In the genomic region with DNA sequence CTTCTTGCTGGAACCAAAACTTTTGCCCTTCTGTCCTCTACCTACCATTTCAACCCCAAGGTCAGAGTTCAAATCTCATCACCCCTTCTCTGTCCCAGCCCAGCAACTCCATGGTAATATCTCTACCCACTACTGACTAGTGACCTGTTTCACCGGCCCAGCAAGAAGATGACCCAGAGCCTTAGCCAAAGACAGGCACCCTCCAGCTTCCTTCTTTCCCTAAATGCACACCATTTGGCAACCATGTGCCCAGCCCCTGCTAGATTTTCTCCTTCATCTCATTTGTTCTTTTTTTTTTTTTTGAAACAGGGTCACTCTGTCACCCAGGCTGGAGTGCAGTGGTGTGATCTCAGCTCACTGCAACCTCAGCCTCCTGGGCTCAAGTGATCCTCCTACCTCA, we compare ENCODE assay signal across 10 cellular contexts. TPM values are rescaled to one million over a fixed set of nuclear protein-coding genes. Genes with fewer than 3 reads are reported as not detected.
A peak's percentile ranks its signal among the peaks of the same experiment; 100 is the strongest.
DNase-seq lines count a peak whose midpoint lies in the region; ATAC-seq and TF ChIP-seq lines count a peak whose summit lies in the region.
"Had no signal": no experiment of that assay in that cellular context is flagged by ENCODE, and none has a peak within 500 bp of the region (broad histone marks: within the 10 kb centered on the region; RNA-seq: fewer than 3 reads in every experiment).

No MANE protein-coding gene starts in this region.

- TF ChIP-seq CTCF in hepatocyte (IDR thresholded peaks at IDR 0.05; ENCODE audit: poor library complexity) (no peak), WTC11 (IDR thresholded peaks at IDR 0.05) (no peak)

- H3K4me2 ChIP-seq in hepatocyte = no peak overlapping the region

- no peak for DNase-seq in activated CD4-positive, alpha-beta T cell treated with anti-CD3 and anti-CD28 coated beads, Interleukin-2, amount 10 ng/mL, durations not matched to agents 24 days and 14 days
- no peak for DNase-seq in activated CD4-positive, alpha-beta T cell treated with anti-CD3 and anti-CD28 coated beads for 4 hours
- DNase-seq in activated CD4-positive, alpha-beta memory T cell treated with anti-CD3 and anti-CD28 coated beads for 36 hours = no peak
- DNase-seq in hepatocyte (ENCODE audit: low spot score) (no peak), SHP77 (lab: John Stamatoyannopoulos, UW) (no peak), WTC11 (ENCODE audit: low spot score) (no peak)
- DNase-seq in stimulated activated naive CD8-positive, alpha-beta T cell treated with anti-CD3 and anti-CD28 coated beads, Interleukin-15, amount 100 ng/mL, for 72 hours = no peak
- no peak for DNase-seq in NK-92 treated with Interleukin-12 subunit alpha and Interleukin-12 subunit beta, amount 100 ng/mL, for 24 hours (lab: John Stamatoyannopoulos, UW)
- DNase-seq: NCI-H2081, SJCRH30 had no signal

- POLR2A ChIA-PET in activated CD4-positive, alpha-beta memory T cell treated with anti-CD3 and anti-CD28 coated beads for 36 hours (lab: Charles Lee) = interaction anchor here (1.7 kb wide), 1 partner anchor 15 kb away, joined by 7 read pairs; no protein-coding TSS in a partner anchor
- POLR2A ChIA-PET in WTC11 (lab: Charles Lee) = interaction anchor here (1.3 kb wide), 1 partner anchor 61 kb away, joined by 3 read pairs; no protein-coding TSS in a partner anchor

- peak overlapping the region; percentile 91 for H3K27ac Mint-ChIP-seq in activated CD4-positive, alpha-beta T cell treated with anti-CD3 and anti-CD28 coated beads, Interleukin-2, amount 10 ng/mL, durations not matched to agents 24 days and 14 days
- H3K27ac Mint-ChIP-seq in activated CD4-positive, alpha-beta memory T cell treated with anti-CD3 and anti-CD28 coated beads for 36 hours = peak overlapping the region; percentile 91
- H3K27ac Mint-ChIP-seq in stimulated activated naive CD8-positive, alpha-beta T cell treated with anti-CD3 and anti-CD28 coated beads, Interleukin-15, amount 100 ng/mL, for 72 hours = peak overlapping the region; percentile 97 to 98
- H3K27ac Mint-ChIP-seq in WTC11 = no peak overlapping the region; the same call in 1 of the 2 replicates

- H3K79me2 ChIP-seq in hepatocyte = peaks cover 71% of the 10 kb centered on the region

- peaks cover 14% of the 10 kb centered on the region for H3K4me1 ChIP-seq in hepatocyte (ENCODE audit: insufficient read depth)

- H3K9me3 Mint-ChIP-seq in activated CD4-positive, alpha-beta T cell treated with anti-CD3 and anti-CD28 coated beads, Interleukin-2, amount 10 ng/mL, durations not matched to agents 24 days and 14 days = no peaks in the 10 kb centered on the region
- H3K9me3 Mint-ChIP-seq in activated CD4-positive, alpha-beta memory T cell treated with anti-CD3 and anti-CD28 coated beads for 36 hours = no peaks in the 10 kb centered on the region
- H3K9me3 Mint-ChIP-seq in stimulated activated naive CD8-positive, alpha-beta T cell treated with anti-CD3 and anti-CD28 coated beads, Interleukin-15, amount 100 ng/mL, for 72 hours = no peaks in the 10 kb centered on the region
- H3K9me3 Mint-ChIP-seq in WTC11 = no peaks in the 10 kb centered on the region

- peak overlapping the region; percentile 61 for H3K4me3 Mint-ChIP-seq in activated CD4-positive, alpha-beta T cell treated with anti-CD3 and anti-CD28 coated beads, Interleukin-2, amount 10 ng/mL, durations not matched to agents 24 days and 14 days
- peak overlapping the region; percentile 24 for H3K4me3 Mint-ChIP-seq in activated CD4-positive, alpha-beta memory T cell treated with anti-CD3 and anti-CD28 coated beads for 36 hours
- H3K4me3 Mint-ChIP-seq in stimulated activated naive CD8-positive, alpha-beta T cell treated with anti-CD3 and anti-CD28 coated beads, Interleukin-15, amount 100 ng/mL, for 72 hours = peak overlapping the region; percentile 75 to 78
- no peak overlapping the region for H3K4me3 Mint-ChIP-seq in WTC11

- no peaks in the 10 kb centered on the region for H4K20me1 ChIP-seq in hepatocyte (ENCODE audit: insufficient read depth, poor library complexity, severe bottlenecking)

- intact Hi-C loops in activated CD4-positive, alpha-beta T cell treated with anti-CD3 and anti-CD28 coated beads, Interleukin-2, amount 10 ng/mL, durations not matched to agents 24 days and 14 days (cut with micrococcal nuclease) = no loop called here
- intact Hi-C loops in activated CD4-positive, alpha-beta memory T cell treated with anti-CD3 and anti-CD28 coated beads for 36 hours (cut with micrococcal nuclease) = no loop called here

- H3K27ac ChIP-seq in hepatocyte = peak overlapping the region; percentile 52
- H3K27ac ChIP-seq: SJCRH30 had no signal

- peaks cover 50% of the 10 kb centered on the region for H3K4me1 Mint-ChIP-seq in activated CD4-positive, alpha-beta T cell treated with anti-CD3 and anti-CD28 coated beads, Interleukin-2, amount 10 ng/mL, durations not matched to agents 24 days and 14 days
- H3K4me1 Mint-ChIP-seq in activated CD4-positive, alpha-beta memory T cell treated with anti-CD3 and anti-CD28 coated beads for 36 hours (ENCODE audit: low read depth) = peaks cover 59% of the 10 kb centered on the region
- peaks cover 75% of the 10 kb centered on the region for H3K4me1 Mint-ChIP-seq in stimulated activated naive CD8-positive, alpha-beta T cell treated with anti-CD3 and anti-CD28 coated beads, Interleukin-15, amount 100 ng/mL, for 72 hours
- peaks cover 51% of the 10 kb centered on the region for H3K4me1 Mint-ChIP-seq in WTC11

- no peaks in the 10 kb centered on the region for H3K27me3 Mint-ChIP-seq in activated CD4-positive, alpha-beta T cell treated with anti-CD3 and anti-CD28 coated beads, Interleukin-2, amount 10 ng/mL, durations not matched to agents 24 days and 14 days
- H3K27me3 Mint-ChIP-seq in activated CD4-positive, alpha-beta memory T cell treated with anti-CD3 and anti-CD28 coated beads for 36 hours = no peaks in the 10 kb centered on the region
- no peaks in the 10 kb centered on the region for H3K27me3 Mint-ChIP-seq in stimulated activated naive CD8-positive, alpha-beta T cell treated with anti-CD3 and anti-CD28 coated beads, Interleukin-15, amount 100 ng/mL, for 72 hours
- H3K27me3 Mint-ChIP-seq in WTC11 (ENCODE audit: low read depth) = no peaks in the 10 kb centered on the region

- no peaks in the 10 kb centered on the region for H3K36me3 ChIP-seq in hepatocyte (replicated peaks; ENCODE audit: insufficient read depth, low read depth)
- H3K36me3 ChIP-seq: SJCRH30 had no signal

- H3K9me2 ChIP-seq in hepatocyte (replicated peaks; ENCODE audit: insufficient read depth) = no peaks in the 10 kb centered on the region

- 92% methylated on average over 1 of the region's 1 CpG for WGBS in hepatocyte (ENCODE audit: low lambda C conversion rate, missing lambda C conversion rate)

- no peak for ATAC-seq in stimulated activated naive CD8-positive, alpha-beta T cell treated with anti-CD3 and anti-CD28 coated beads, Interleukin-15, amount 100 ng/mL, for 72 hours
- no peak for ATAC-seq in WTC11

- no peak overlapping the region for H3K4me3 ChIP-seq in hepatocyte
- H3K4me3 ChIP-seq: SJCRH30 had no signal

- H3K36me3 Mint-ChIP-seq in activated CD4-positive, alpha-beta T cell treated with anti-CD3 and anti-CD28 coated beads, Interleukin-2, amount 10 ng/mL, durations not matched to agents 24 days and 14 days (ENCODE audit: low read depth) = peaks cover 6% of the 10 kb centered on the region
- peaks cover 4% of the 10 kb centered on the region for H3K36me3 Mint-ChIP-seq in activated CD4-positive, alpha-beta memory T cell treated with anti-CD3 and anti-CD28 coated beads for 36 hours
- H3K36me3 Mint-ChIP-seq in WTC11 = peaks cover 5% of the 10 kb centered on the region; the same call in 1 of the 2 replicates

- no peak overlapping the region for H2AFZ ChIP-seq in hepatocyte

- CTCF ChIA-PET in activated CD4-positive, alpha-beta memory T cell treated with anti-CD3 and anti-CD28 coated beads for 36 hours (lab: Charles Lee) = interaction anchor here (0.8 to 2.9 kb wide), 3 partner anchors 12 to 76 kb away, joined by 3 to 24 read pairs (median 5); no protein-coding TSS in a partner anchor
- CTCF ChIA-PET in WTC11 (lab: Charles Lee) = interaction anchor here (1.1 to 3.8 kb wide), 3 partner anchors 12 to 53 kb away, joined by 3 to 19 read pairs (median 6); no protein-coding TSS in a partner anchor

- H3K27me3 ChIP-seq in hepatocyte = no peaks in the 10 kb centered on the region
- H3K27me3 ChIP-seq: SJCRH30 had no signal

- no peaks in the 10 kb centered on the region for H3K9me3 ChIP-seq in hepatocyte (ENCODE audit: low read depth)
- H3K9me3 ChIP-seq: SJCRH30 had no signal

TF ChIP-seq in WTC11, 78 proteins besides CTCF, POLR2A, EP300 and RAD21 (continues in another document):
- TF ChIP-seq, protein P1, sequence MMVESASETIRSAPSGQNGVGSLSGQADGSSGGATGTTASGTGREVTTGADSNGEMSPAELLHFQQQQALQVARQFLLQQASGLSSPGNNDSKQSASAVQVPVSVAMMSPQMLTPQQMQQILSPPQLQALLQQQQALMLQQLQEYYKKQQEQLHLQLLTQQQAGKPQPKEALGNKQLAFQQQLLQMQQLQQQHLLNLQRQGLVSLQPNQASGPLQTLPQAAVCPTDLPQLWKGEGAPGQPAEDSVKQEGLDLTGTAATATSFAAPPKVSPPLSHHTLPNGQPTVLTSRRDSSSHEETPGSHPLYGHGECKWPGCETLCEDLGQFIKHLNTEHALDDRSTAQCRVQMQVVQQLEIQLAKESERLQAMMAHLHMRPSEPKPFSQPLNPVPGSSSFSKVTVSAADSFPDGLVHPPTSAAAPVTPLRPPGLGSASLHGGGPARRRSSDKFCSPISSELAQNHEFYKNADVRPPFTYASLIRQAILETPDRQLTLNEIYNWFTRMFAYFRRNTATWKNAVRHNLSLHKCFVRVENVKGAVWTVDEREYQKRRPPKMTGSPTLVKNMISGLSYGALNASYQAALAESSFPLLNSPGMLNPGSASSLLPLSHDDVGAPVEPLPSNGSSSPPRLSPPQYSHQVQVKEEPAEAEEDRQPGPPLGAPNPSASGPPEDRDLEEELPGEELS (CRISPR knock-in tag; IDR thresholded peaks at IDR 0.05) = no peak
- TF ChIP-seq ZNF219 (CRISPR knock-in tag; IDR thresholded peaks at IDR 0.05; ENCODE audit: borderline replicate concordance) = no peak

RNA-seq across cellular contexts. Expression of a gene that starts 14.9 kb away (rescaled TPM):
- total RNA-seq in activated CD4-positive, alpha-beta T cell treated with anti-CD3 and anti-CD28 coated beads, Interleukin-2, amount 10 ng/mL, durations not matched to agents 24 days and 14 days = 76.9 and 81.5 TPM in 2 replicates
- 10 to 100 TPM; 77.4 to 79.6 TPM for total RNA-seq in activated CD4-positive, alpha-beta memory T cell treated with anti-CD3 and anti-CD28 coated beads for 36 hours
- 86.9 and 118 TPM in 2 replicates for total RNA-seq in hepatocyte
- polyA plus RNA-seq in hepatocyte = 53.2 and 60.2 TPM in 2 replicates
- 76.4 to 98.8 TPM (median 78.3 TPM) in 3 replicates for total RNA-seq in WTC11 (2021)

RNA-seq across cellular contexts. Expression of a gene that starts 56.5 kb away (rescaled TPM):
- 16.3 and 17.2 TPM in 2 replicates for total RNA-seq in activated CD4-positive, alpha-beta T cell treated with anti-CD3 and anti-CD28 coated beads, Interleukin-2, amount 10 ng/mL, durations not matched to agents 24 days and 14 days
- total RNA-seq in activated CD4-positive, alpha-beta memory T cell treated with anti-CD3 and anti-CD28 coated beads for 36 hours = 10 to 100 TPM; 14.8 to 16.8 TPM
- total RNA-seq in hepatocyte (290 and 390 TPM in 2 replicates), WTC11 (2021) (32.0 to 40.9 TPM (median 36.6 TPM) in 3 replicates)
- polyA plus RNA-seq in hepatocyte = 575 and 686 TPM in 2 replicates
